In the genomic region with DNA sequence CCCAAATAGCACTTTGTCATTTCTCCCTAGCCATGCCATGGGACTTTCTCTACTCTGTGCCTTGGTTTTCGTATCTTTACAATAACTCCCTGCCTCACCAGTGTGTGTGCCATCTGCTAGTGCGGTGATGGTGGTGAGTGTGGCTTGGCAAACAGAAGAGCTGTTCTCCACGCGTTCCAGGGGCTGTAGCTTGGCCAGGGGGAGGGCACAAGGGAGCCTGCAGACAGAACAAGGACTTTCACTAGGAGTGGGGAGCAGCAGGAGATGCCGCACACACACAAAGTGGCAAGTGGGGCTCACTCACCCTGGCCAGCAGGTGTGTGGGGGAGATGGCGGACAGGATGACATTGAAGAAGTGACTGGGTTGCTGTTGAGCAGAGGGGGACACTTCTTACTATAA, we compare ENCODE assay signal across 26 cellular contexts.
"Had no signal": no experiment of that assay in that cellular context is flagged by ENCODE, and none has a peak within 500 bp of the region (broad histone marks: within the 10 kb centered on the region; RNA-seq: fewer than 3 reads in every experiment).

No MANE protein-coding gene starts in this region.

- FAIRE-seq: frontal cortex, small intestine had no signal

- H3K4me1 Mint-ChIP-seq: activated B cell treated with CpG ODN at 0.5 μM for 24 hours; stimulated activated memory B cell treated with anti-CD40 and anti-IgM and Interleukin-4, amounts not matched to agents 10 μg/mL and 1 μg/mL and 100 μg/mL, for 72 hours had no signal

- H3K36me3 ChIP-seq: colonic mucosa, left lung, lower lobe of right lung, neutrophil, vagina had no signal

- ATAC-seq: activated CD8-positive, alpha-beta T cell treated with anti-CD3 and anti-CD28 coated beads, Interleukin-2, amount 10 ng/mL, durations not matched to agents 7 days and 5 days; activated naive CD4-positive, alpha-beta T cell treated with anti-CD3 and anti-CD28 coated beads, Interleukin-2, amount 50 U/mL, for 72 hours; activated T-cell treated with anti-CD3 and anti-CD28 coated beads, Interleukin-2, amount 50 U/mL, for 72 hours; left lung; lower lobe of right lung; natural killer cell treated with Interleukin-12 subunit alpha and Interleukin-12 subunit beta and Interleukin-15 and Interleukin-18, amount 100 ng/mL, for 72 hours; sciatic nerve; stimulated activated memory B cell treated with anti-CD40 and anti-IgM and Interleukin-4, amounts not matched to agents 10 μg/mL and 1 μg/mL and 100 μg/mL, for 72 hours; stimulated activated naive CD8-positive, alpha-beta T cell treated with anti-CD3 and anti-CD28 coated beads, Interleukin-15, amount 100 ng/mL, for 72 hours had no signal

- H3K27ac ChIP-seq: colonic mucosa, left lung, lower lobe of right lung, neutrophil, vagina had no signal

- H3K9me3 ChIP-seq: colonic mucosa, left lung, lower lobe of right lung, neutrophil, vagina had no signal

- H3K4me3 ChIP-seq: colonic mucosa, left lung, lower lobe of right lung, vagina had no signal

- H3K27ac Mint-ChIP-seq: activated B cell treated with CpG ODN at 0.5 μM for 24 hours; activated CD8-positive, alpha-beta T cell treated with anti-CD3 and anti-CD28 coated beads, Interleukin-2, amount 10 ng/mL, durations not matched to agents 7 days and 5 days; activated naive CD4-positive, alpha-beta T cell treated with anti-CD3 and anti-CD28 coated beads, Interleukin-2, amount 50 U/mL, for 72 hours; activated T-cell treated with anti-CD3 and anti-CD28 coated beads, Interleukin-2, amount 50 U/mL, for 72 hours; natural killer cell treated with Interleukin-12 subunit alpha and Interleukin-12 subunit beta and Interleukin-15 and Interleukin-18, amount 100 ng/mL, for 72 hours; progenitor cell of endocrine pancreas; stimulated activated memory B cell treated with anti-CD40 and anti-IgM and Interleukin-4, amounts not matched to agents 10 μg/mL and 1 μg/mL and 100 μg/mL, for 72 hours; type B pancreatic cell had no signal

- H3K4me1 ChIP-seq: colonic mucosa, left lung, lower lobe of right lung, vagina had no signal

- DNase-seq: activated B cell treated with CpG ODN at 0.5 μM for 24 hours; activated CD8-positive, alpha-beta T cell treated with anti-CD3 and anti-CD28 coated beads, Interleukin-2, amount 10 ng/mL, durations not matched to agents 7 days and 5 days; activated naive CD4-positive, alpha-beta T cell; activated T-cell treated with anti-CD3 and anti-CD28 coated beads for 4 hours; activated T-cell treated with anti-CD3 and anti-CD28 coated beads, Interleukin-2, amount 50 U/mL, for 72 hours; cerebellar nuclear complex; colonic mucosa; effector CD8-positive, alpha-beta T cell; left lung; lower lobe of right lung; mesenchymal stem cell; retina; small intestine; stimulated activated CD4-positive, alpha-beta T cell treated with anti-CD3 and anti-CD28 coated beads, Interleukin-1b, Interleukin-23, amount 100 ng/mL, for 48 hours; stimulated activated CD4-positive, alpha-beta T cell treated with anti-CD3 and anti-CD28 coated beads, Interleukin-4, amount 100 ng/mL, for 4 hours; stimulated activated CD8-positive, alpha-beta memory T cell treated with anti-CD3 and anti-CD28 coated beads, Interleukin-4, amount 100 ng/mL, for 48 hours; stimulated activated naive CD8-positive, alpha-beta T cell treated with anti-CD3 and anti-CD28 coated beads, Interleukin-15, amount 100 ng/mL, for 72 hours had no signal

- H3K27me3 ChIP-seq: colonic mucosa, left lung, vagina had no signal

- H3K36me3 Mint-ChIP-seq: natural killer cell treated with Interleukin-12 subunit alpha and Interleukin-12 subunit beta and Interleukin-15 and Interleukin-18, amount 100 ng/mL, for 72 hours; stimulated activated memory B cell treated with anti-CD40 and anti-IgM and Interleukin-4, amounts not matched to agents 10 μg/mL and 1 μg/mL and 100 μg/mL, for 72 hours; type B pancreatic cell had no signal

- H3K4me3 Mint-ChIP-seq: activated B cell treated with CpG ODN at 0.5 μM for 24 hours; activated CD8-positive, alpha-beta T cell treated with anti-CD3 and anti-CD28 coated beads, Interleukin-2, amount 10 ng/mL, durations not matched to agents 7 days and 5 days; activated T-cell treated with anti-CD3 and anti-CD28 coated beads, Interleukin-2, amount 50 U/mL, for 72 hours; natural killer cell treated with Interleukin-12 subunit alpha and Interleukin-12 subunit beta and Interleukin-15 and Interleukin-18, amount 100 ng/mL, for 72 hours; stimulated activated memory B cell treated with anti-CD40 and anti-IgM and Interleukin-4, amounts not matched to agents 10 μg/mL and 1 μg/mL and 100 μg/mL, for 72 hours; stimulated activated naive CD8-positive, alpha-beta T cell treated with anti-CD3 and anti-CD28 coated beads, Interleukin-15, amount 100 ng/mL, for 72 hours; type B pancreatic cell had no signal

- H3K9me3 Mint-ChIP-seq: activated B cell treated with CpG ODN at 0.5 μM for 24 hours; activated T-cell treated with anti-CD3 and anti-CD28 coated beads, Interleukin-2, amount 50 U/mL, for 72 hours; natural killer cell treated with Interleukin-12 subunit alpha and Interleukin-12 subunit beta and Interleukin-15 and Interleukin-18, amount 100 ng/mL, for 72 hours; stimulated activated memory B cell treated with anti-CD40 and anti-IgM and Interleukin-4, amounts not matched to agents 10 μg/mL and 1 μg/mL and 100 μg/mL, for 72 hours had no signal
